Comparison of ENCODE assay signal across 8 cellular contexts in the genomic region with DNA sequence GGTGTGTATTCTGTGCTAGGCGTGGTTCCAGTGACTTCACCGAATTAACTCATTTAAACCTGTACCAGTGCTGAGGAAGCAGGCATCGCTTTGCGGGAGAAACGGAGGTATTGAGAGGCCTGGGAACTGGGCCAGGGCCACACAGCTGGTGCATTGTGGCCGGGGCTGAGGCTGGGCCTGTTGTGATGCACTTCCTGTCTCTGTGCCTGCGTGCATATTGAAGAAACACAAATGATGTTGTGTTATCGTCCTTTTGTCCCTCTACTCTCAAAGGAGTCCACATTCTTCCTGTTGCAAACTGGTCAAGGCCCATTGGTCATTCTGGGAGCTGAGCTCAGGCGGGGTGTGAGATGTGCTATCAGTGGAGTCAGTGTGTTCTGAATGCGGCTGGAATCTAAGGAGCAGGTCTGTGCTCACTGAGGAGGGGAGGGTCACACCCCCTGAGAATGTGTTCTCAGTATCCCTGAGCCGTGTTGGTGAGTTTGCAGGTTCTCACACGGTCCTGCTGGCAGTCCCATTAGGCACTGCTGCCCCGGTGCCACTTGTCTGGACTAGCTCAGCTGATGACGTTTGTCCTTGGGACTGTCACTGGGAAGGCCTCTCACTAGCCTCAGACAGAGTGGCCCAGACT.
DNase-seq lines count a peak whose midpoint lies in the region; ATAC-seq and TF ChIP-seq lines count a peak whose summit lies in the region.

No MANE protein-coding gene starts in this region.

- intact Hi-C loops in A673 (cut with micrococcal nuclease; ENCODE audit: unreplicated experiment): no loop called here

- TF ChIP-seq CTCF in A673 (conservative IDR thresholded peaks at IDR 0.05; ENCODE audit: low read depth, low read length) (no peak), brain microvascular endothelial cell (IDR thresholded peaks at IDR 0.05; ENCODE audit: low read depth, low read length, missing control alignments) (no peak), liver (IDR thresholded peaks at IDR 0.05; ENCODE audit: low read depth, low read length, missing input control) (no peak)

- ATAC-seq in GM21390 (IDR thresholded peaks at IDR 0.05; ENCODE audit: unreplicated experiment) (peak; percentile 78), HG03280 (IDR thresholded peaks at IDR 0.05; ENCODE audit: unreplicated experiment) (no peak)

- H3K4me1 ChIP-seq in A673 (ENCODE audit: insufficient read depth, low read length, poor library complexity, severe bottlenecking) (no peaks in the 10 kb centered on the region), liver (ENCODE audit: control insufficient read depth in 4 of 4, insufficient read depth in 4 of 4, low read length in 3 of 4) (peaks cover 0 to 5% (median 0%) of the 10 kb centered on the region in 4 donors)

- POLR2A ChIA-PET in A673 (lab: Charles Lee; ENCODE audit: low non-redundant PET): no interaction called here

- no peak overlapping the region for H3K9ac ChIP-seq in liver (ENCODE audit: low read depth in 1 of 2, low read length in 2 of 2)

- H3K27ac ChIP-seq in A673 (ENCODE audit: low read depth, low read length, poor library complexity, severe bottlenecking) (no peak overlapping the region), brain microvascular endothelial cell (peak overlapping the region; percentile 99), liver (ENCODE audit: low read depth in 1 of 2, low read length in 2 of 2) (peak overlapping the region; percentile 41 to 61), temporal lobe (ENCODE audit: low read depth, low read length) (peak overlapping the region; percentile 76)

- H3K27me3 ChIP-seq in A673 (replicated peaks; ENCODE audit: insufficient read depth, low read depth, low read length, poor library complexity) (no peaks in the 10 kb centered on the region), brain microvascular endothelial cell (replicated peaks) (no peaks in the 10 kb centered on the region), liver (ENCODE audit: control insufficient read depth in 4 of 4, insufficient read depth in 4 of 4, low read length in 3 of 4) (no peaks in the 10 kb centered on the region)

- H3K4me3 ChIP-seq in A673 (ENCODE audit: low read depth, low read length, poor library complexity, severe bottlenecking) (no peak overlapping the region), brain microvascular endothelial cell (ENCODE audit: low read depth, low read length) (no peak overlapping the region), liver (ENCODE audit: low read depth in 1 of 3, low read length in 3 of 3) (no peak overlapping the region)

- peak; percentile 25 for DNase-seq in A673 (ENCODE audit: low spot score)
- peak; percentile 82 for DNase-seq in NCI-H774 (lab: John Stamatoyannopoulos, UW)
- DNase-seq in brain microvascular endothelial cell: peak; percentile 94
- DNase-seq in SKM-1 treated with dmso at 0.1 percent for 144 hours (lab: John Stamatoyannopoulos, UW; ENCODE audit: unreplicated experiment): no peak

- WGBS in liver: 72% methylated on average over 14 of the region's 14 CpGs

- no peaks in the 10 kb centered on the region for H3K9me3 ChIP-seq in A673 (ENCODE audit: low read depth, low read length, poor library complexity, severe bottlenecking)
- H3K9me3 ChIP-seq in liver (ENCODE audit: control insufficient read depth in 4 of 4, low read length in 3 of 4): no peaks in the 10 kb centered on the region

- no peak for TF ChIP-seq RAD21 in liver (IDR thresholded peaks at IDR 0.05)

- in situ Hi-C loops in brain microvascular endothelial cell (cut with HindIII; ENCODE audit: low pct_ligation_motif_present, low sequenced_read_pairs): no loop called here

- CTCF ChIA-PET in A673 (lab: Charles Lee): no interaction called here

- H3K36me3 ChIP-seq in A673 (ENCODE audit: insufficient read depth, low read length, poor library complexity, severe bottlenecking) (no peaks in the 10 kb centered on the region), brain microvascular endothelial cell (replicated peaks) (no peaks in the 10 kb centered on the region), liver (ENCODE audit: control insufficient read depth in 4 of 4, insufficient read depth in 3 of 4, low read depth in 1 of 4, low read length in 3 of 4) (peaks cover 0 to 6% (median 2%) of the 10 kb centered on the region in 4 donors)

- no TSS peak for BruUV-seq in A673 (replicated peaks; lab: Mats Ljungman, UMichigan)

TF ChIP-seq in liver, 16 proteins besides CTCF, POLR2A, EP300 and RAD21:
- no peak for TF ChIP-seq FOXA2 (IDR thresholded peaks at IDR 0.05)
- TF ChIP-seq, protein P1, sequence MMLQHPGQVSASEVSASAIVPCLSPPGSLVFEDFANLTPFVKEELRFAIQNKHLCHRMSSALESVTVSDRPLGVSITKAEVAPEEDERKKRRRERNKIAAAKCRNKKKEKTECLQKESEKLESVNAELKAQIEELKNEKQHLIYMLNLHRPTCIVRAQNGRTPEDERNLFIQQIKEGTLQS (IDR thresholded peaks at IDR 0.05): no peak
- TF ChIP-seq EGR1 (IDR thresholded peaks at IDR 0.05; ENCODE audit: low read depth in 2 of 2): no peak
- TF ChIP-seq, protein P2, sequence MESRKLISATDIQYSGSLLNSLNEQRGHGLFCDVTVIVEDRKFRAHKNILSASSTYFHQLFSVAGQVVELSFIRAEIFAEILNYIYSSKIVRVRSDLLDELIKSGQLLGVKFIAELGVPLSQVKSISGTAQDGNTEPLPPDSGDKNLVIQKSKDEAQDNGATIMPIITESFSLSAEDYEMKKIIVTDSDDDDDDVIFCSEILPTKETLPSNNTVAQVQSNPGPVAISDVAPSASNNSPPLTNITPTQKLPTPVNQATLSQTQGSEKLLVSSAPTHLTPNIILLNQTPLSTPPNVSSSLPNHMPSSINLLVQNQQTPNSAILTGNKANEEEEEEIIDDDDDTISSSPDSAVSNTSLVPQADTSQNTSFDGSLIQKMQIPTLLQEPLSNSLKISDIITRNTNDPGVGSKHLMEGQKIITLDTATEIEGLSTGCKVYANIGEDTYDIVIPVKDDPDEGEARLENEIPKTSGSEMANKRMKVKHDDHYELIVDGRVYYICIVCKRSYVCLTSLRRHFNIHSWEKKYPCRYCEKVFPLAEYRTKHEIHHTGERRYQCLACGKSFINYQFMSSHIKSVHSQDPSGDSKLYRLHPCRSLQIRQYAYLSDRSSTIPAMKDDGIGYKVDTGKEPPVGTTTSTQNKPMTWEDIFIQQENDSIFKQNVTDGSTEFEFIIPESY (IDR thresholded peaks at IDR 0.05): no peak
- TF ChIP-seq HNF4G (IDR thresholded peaks at IDR 0.05): no peak
- no peak for TF ChIP-seq FOXA1 (IDR thresholded peaks at IDR 0.05)
- TF ChIP-seq TAF1 (conservative IDR thresholded peaks at IDR 0.05): no peak
- no peak for TF ChIP-seq JUND (IDR thresholded peaks at IDR 0.05)
- no peak for TF ChIP-seq SP1 (IDR thresholded peaks at IDR 0.05)
- TF ChIP-seq, protein P3, sequence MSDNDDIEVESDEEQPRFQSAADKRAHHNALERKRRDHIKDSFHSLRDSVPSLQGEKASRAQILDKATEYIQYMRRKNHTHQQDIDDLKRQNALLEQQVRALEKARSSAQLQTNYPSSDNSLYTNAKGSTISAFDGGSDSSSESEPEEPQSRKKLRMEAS (IDR thresholded peaks at IDR 0.05): no peak
- TF ChIP-seq RXRA (IDR thresholded peaks at IDR 0.05): no peak
- no peak for TF ChIP-seq GABPA (IDR thresholded peaks at IDR 0.05 in 1 of 2, conservative IDR thresholded peaks at IDR 0.05 in 1 of 2)
- no peak for TF ChIP-seq NR2F2 (IDR thresholded peaks at IDR 0.05)
- TF ChIP-seq, protein P4, sequence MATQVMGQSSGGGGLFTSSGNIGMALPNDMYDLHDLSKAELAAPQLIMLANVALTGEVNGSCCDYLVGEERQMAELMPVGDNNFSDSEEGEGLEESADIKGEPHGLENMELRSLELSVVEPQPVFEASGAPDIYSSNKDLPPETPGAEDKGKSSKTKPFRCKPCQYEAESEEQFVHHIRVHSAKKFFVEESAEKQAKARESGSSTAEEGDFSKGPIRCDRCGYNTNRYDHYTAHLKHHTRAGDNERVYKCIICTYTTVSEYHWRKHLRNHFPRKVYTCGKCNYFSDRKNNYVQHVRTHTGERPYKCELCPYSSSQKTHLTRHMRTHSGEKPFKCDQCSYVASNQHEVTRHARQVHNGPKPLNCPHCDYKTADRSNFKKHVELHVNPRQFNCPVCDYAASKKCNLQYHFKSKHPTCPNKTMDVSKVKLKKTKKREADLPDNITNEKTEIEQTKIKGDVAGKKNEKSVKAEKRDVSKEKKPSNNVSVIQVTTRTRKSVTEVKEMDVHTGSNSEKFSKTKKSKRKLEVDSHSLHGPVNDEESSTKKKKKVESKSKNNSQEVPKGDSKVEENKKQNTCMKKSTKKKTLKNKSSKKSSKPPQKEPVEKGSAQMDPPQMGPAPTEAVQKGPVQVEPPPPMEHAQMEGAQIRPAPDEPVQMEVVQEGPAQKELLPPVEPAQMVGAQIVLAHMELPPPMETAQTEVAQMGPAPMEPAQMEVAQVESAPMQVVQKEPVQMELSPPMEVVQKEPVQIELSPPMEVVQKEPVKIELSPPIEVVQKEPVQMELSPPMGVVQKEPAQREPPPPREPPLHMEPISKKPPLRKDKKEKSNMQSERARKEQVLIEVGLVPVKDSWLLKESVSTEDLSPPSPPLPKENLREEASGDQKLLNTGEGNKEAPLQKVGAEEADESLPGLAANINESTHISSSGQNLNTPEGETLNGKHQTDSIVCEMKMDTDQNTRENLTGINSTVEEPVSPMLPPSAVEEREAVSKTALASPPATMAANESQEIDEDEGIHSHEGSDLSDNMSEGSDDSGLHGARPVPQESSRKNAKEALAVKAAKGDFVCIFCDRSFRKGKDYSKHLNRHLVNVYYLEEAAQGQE (IDR thresholded peaks at IDR 0.05): no peak
- no peak for TF ChIP-seq YY1 (IDR thresholded peaks at IDR 0.05)
- no peak for TF ChIP-seq HNF4A (conservative IDR thresholded peaks at IDR 0.05)
